Comparison of ENCODE assay signal across 9 cellular contexts in genomic region chr1:89407768-89408167, GRCh38. TPM values are rescaled to one million over a fixed set of nuclear protein-coding genes. Genes with fewer than 3 reads are reported as not detected.
DNase-seq lines count a peak whose midpoint lies in the region; ATAC-seq and TF ChIP-seq lines count a peak whose summit lies in the region.
"Not testable (repeated sequence)": the region's sequence is repeated elsewhere in the genome, so short reads cannot be mapped to it uniquely, and the experiment has no call there.
"Had no signal": no experiment of that assay in that cellular context is flagged by ENCODE, and none has a peak within 500 bp of the region (broad histone marks: within the 10 kb centered on the region; RNA-seq: fewer than 3 reads in every experiment).

No MANE protein-coding gene starts in this region.

- H2BK15ac ChIP-seq in mesenchymal stem cell (ENCODE audit: low read depth, poor library complexity, severe bottlenecking): not testable (repeated sequence)

- peaks cover 27% of the 10 kb centered on the region for H3K4me1 Mint-ChIP-seq in CD8-positive, alpha-beta T cell (ENCODE audit: low read depth)
- peaks cover 26% of the 10 kb centered on the region for H3K4me1 Mint-ChIP-seq in activated T-helper 17 cell treated with anti-CD3 and anti-CD28 coated beads, Interleukin-2, amount 50 U/mL, for 72 hours

- H3K4me1 ChIP-seq in CD8-positive, alpha-beta T cell (ENCODE audit: insufficient read depth, low read length): peaks cover 15% of the 10 kb centered on the region
- not testable (repeated sequence) for H3K4me1 ChIP-seq in SK-N-SH (ENCODE audit: control insufficient read depth in 1 of 2, insufficient read depth in 2 of 2, low read depth in 1 of 2, low read length in 1 of 2); mesenchymal stem cell (ENCODE audit: control insufficient read depth, insufficient read depth, low read depth, low read length); vagina
- peaks cover 34% of the 10 kb centered on the region for H3K4me1 ChIP-seq in cardiac muscle cell (ENCODE audit: low read depth)

- peak overlapping the region; percentile 24 for H3K4me3 ChIP-seq in CD8-positive, alpha-beta T cell (ENCODE audit: low read depth, low read length)
- not testable (repeated sequence) for H3K4me3 ChIP-seq in SK-N-SH (ENCODE audit: low read depth in 2 of 2, low read length in 1 of 2); cardiac muscle cell
- peak overlapping the region; percentile 67 for H3K4me3 ChIP-seq in coronary artery
- H3K4me3 ChIP-seq in mesenchymal stem cell (ENCODE audit: insufficient read depth in 1 of 2, low read depth in 1 of 2, low read length in 2 of 2): peak overlapping the region in 1 of 2 experiments; percentile 70
- peak overlapping the region in 5 of 7 experiments; percentile 1 to 28 (median 18) for H3K4me3 ChIP-seq in skin epidermis
- H3K4me3 ChIP-seq in vagina: peak overlapping the region; percentile 33 to 34

- H4K91ac ChIP-seq in mesenchymal stem cell (ENCODE audit: low read length): not testable (repeated sequence)

- H3K79me1 ChIP-seq in mesenchymal stem cell (replicated peaks; ENCODE audit: low read length, poor library complexity, severe bottlenecking): not testable (repeated sequence)

- not testable (repeated sequence) for DNase-seq in CD8-positive, alpha-beta T cell; SK-N-SH; coronary artery (ENCODE audit: low spot score); cardiac muscle cell (ENCODE audit: low read depth in 1 of 2, low spot score in 1 of 2); mesenchymal stem cell; vagina (ENCODE audit: extremely low spot score in 2 of 2)

- peak overlapping the region; percentile 63 for H3K27ac Mint-ChIP-seq in CD8-positive, alpha-beta T cell
- H3K27ac Mint-ChIP-seq in activated T-helper 17 cell treated with anti-CD3 and anti-CD28 coated beads, Interleukin-2, amount 50 U/mL, for 72 hours: peak overlapping the region; percentile 11

- H4K20me1 ChIP-seq in SK-N-SH (ENCODE audit: insufficient read depth): not testable (repeated sequence)

- peak overlapping the region; percentile 85 for H3K4me3 Mint-ChIP-seq in CD8-positive, alpha-beta T cell
- H3K4me3 Mint-ChIP-seq in activated T-helper 17 cell treated with anti-CD3 and anti-CD28 coated beads, Interleukin-2, amount 50 U/mL, for 72 hours: peak overlapping the region; percentile 75

- not testable (repeated sequence) for H3K18ac ChIP-seq in mesenchymal stem cell (ENCODE audit: low read depth in 1 of 2, low read length in 2 of 2)

- not testable (repeated sequence) for ATAC-seq in CD8-positive, alpha-beta T cell
- ATAC-seq in activated T-helper 17 cell treated with anti-CD3 and anti-CD28 coated beads, Interleukin-2, amount 50 U/mL, for 72 hours (replicated peaks): peak; percentile 21

- H3K4ac ChIP-seq in mesenchymal stem cell (ENCODE audit: low read depth in 1 of 2, low read length in 2 of 2): not testable (repeated sequence)

- not testable (repeated sequence) for H2BK120ac ChIP-seq in mesenchymal stem cell (ENCODE audit: low read depth, low read length)

- H3K36me3 Mint-ChIP-seq in CD8-positive, alpha-beta T cell; activated T-helper 17 cell treated with anti-CD3 and anti-CD28 coated beads, Interleukin-2, amount 50 U/mL, for 72 hours (ENCODE audit: low read depth): not testable (repeated sequence)

- not testable (repeated sequence) for TF ChIP-seq CTCF in CD8-positive, alpha-beta T cell (IDR thresholded peaks at IDR 0.05); SK-N-SH (IDR thresholded peaks at IDR 0.05); coronary artery (IDR thresholded peaks at IDR 0.05); cardiac muscle cell (IDR thresholded peaks at IDR 0.05; ENCODE audit: low read depth, low read length); vagina (IDR thresholded peaks at IDR 0.05)

- H3K9me2 ChIP-seq in SK-N-SH: not testable (repeated sequence)

- intact Hi-C loops in CD8-positive, alpha-beta T cell (cut with DNase I, micrococcal nuclease); vagina (cut with DNase I): not testable (repeated sequence)

- H2AK5ac ChIP-seq in mesenchymal stem cell (ENCODE audit: low read length, severe bottlenecking): not testable (repeated sequence)

- TF ChIP-seq RAD21 in SK-N-SH (IDR thresholded peaks at IDR 0.05; ENCODE audit: low read length): not testable (repeated sequence)

- H3K9ac ChIP-seq in SK-N-SH: not testable (repeated sequence)
- H3K9ac ChIP-seq in mesenchymal stem cell (ENCODE audit: low read length): peak overlapping the region; percentile 82

- WGBS in SK-N-SH (ENCODE audit: low lambda C conversion rate): 73% methylated on average over 2 of the region's 2 CpGs
- WGBS in mesenchymal stem cell: 86% methylated on average over 2 of the region's 2 CpGs

- H3F3A ChIP-seq in SK-N-SH (replicated peaks; ENCODE audit: insufficient read depth): not testable (repeated sequence)

- POLR2A ChIA-PET in CD8-positive, alpha-beta T cell (lab: Charles Lee); SK-N-SH (lab: Yijun Ruan, JAX): not testable (repeated sequence)

- not testable (repeated sequence) for H3K27ac ChIP-seq in CD8-positive, alpha-beta T cell (ENCODE audit: low read depth, low read length); SK-N-SH (ENCODE audit: low read depth in 2 of 2, low read length in 1 of 2); mesenchymal stem cell (ENCODE audit: low read length, poor library complexity, severe bottlenecking)
- H3K27ac ChIP-seq in coronary artery (peak overlapping the region; percentile 66 to 70), cardiac muscle cell (peak overlapping the region; percentile 72), skin epidermis (peak overlapping the region in 13 of 21 experiments; percentile 14 to 79 (median 52)), vagina (peak overlapping the region; percentile 53)

- H3K79me2 ChIP-seq in SK-N-SH (ENCODE audit: insufficient read depth): not testable (repeated sequence)

- H3K36me3 ChIP-seq in CD8-positive, alpha-beta T cell (ENCODE audit: insufficient read depth, low read length); SK-N-SH (replicated peaks in 1 of 2; ENCODE audit: control insufficient read depth in 1 of 2, insufficient read depth in 2 of 2, low read length in 1 of 2); cardiac muscle cell; mesenchymal stem cell (ENCODE audit: control insufficient read depth in 1 of 2, insufficient read depth in 2 of 2, low read depth in 1 of 2, low read length in 2 of 2); vagina: not testable (repeated sequence)

- not testable (repeated sequence) for TF ChIP-seq POLR2A in vagina (IDR thresholded peaks at IDR 0.05)

- not testable (repeated sequence) for H3K9me3 Mint-ChIP-seq in CD8-positive, alpha-beta T cell; activated T-helper 17 cell treated with anti-CD3 and anti-CD28 coated beads, Interleukin-2, amount 50 U/mL, for 72 hours

- not testable (repeated sequence) for H2BK5ac ChIP-seq in mesenchymal stem cell (ENCODE audit: low read depth, low read length, poor library complexity, severe bottlenecking)

- not testable (repeated sequence) for H3K27me3 ChIP-seq in CD8-positive, alpha-beta T cell (ENCODE audit: insufficient read depth, low read length); SK-N-SH (ENCODE audit: insufficient read depth); cardiac muscle cell; mesenchymal stem cell (ENCODE audit: control insufficient read depth in 1 of 2, insufficient read depth in 1 of 2, low read length in 2 of 2); vagina

- H4K8ac ChIP-seq in mesenchymal stem cell (ENCODE audit: low read length): not testable (repeated sequence)

- H3K27me3 Mint-ChIP-seq in CD8-positive, alpha-beta T cell (ENCODE audit: low read depth); activated T-helper 17 cell treated with anti-CD3 and anti-CD28 coated beads, Interleukin-2, amount 50 U/mL, for 72 hours: not testable (repeated sequence)

- H3K23ac ChIP-seq in mesenchymal stem cell (ENCODE audit: low read length in 2 of 2): not testable (repeated sequence)

- TF ChIP-seq EP300 in SK-N-SH (IDR thresholded peaks at IDR 0.05; ENCODE audit: borderline replicate concordance in 1 of 2, low read depth in 1 of 2, low read length in 1 of 2): not testable (repeated sequence)

- not testable (repeated sequence) for H3K9me3 ChIP-seq in CD8-positive, alpha-beta T cell (ENCODE audit: low read length); SK-N-SH; cardiac muscle cell (ENCODE audit: low read depth); mesenchymal stem cell (ENCODE audit: control insufficient read depth, low read length); vagina

- H3K4me2 ChIP-seq in SK-N-SH: peak overlapping the region; percentile 33; the same call in 1 of the 2 replicates
- not testable (repeated sequence) for H3K4me2 ChIP-seq in mesenchymal stem cell (ENCODE audit: low read length, poor library complexity, severe bottlenecking)

- H3K14ac ChIP-seq in mesenchymal stem cell (ENCODE audit: low read length in 2 of 2): not testable (repeated sequence)

- CTCF ChIA-PET in CD8-positive, alpha-beta T cell (lab: Charles Lee): not testable (repeated sequence)
- CTCF ChIA-PET in SK-N-SH (lab: Yijun Ruan, JAX): interaction anchor here (0.6 kb wide), 1 partner anchor 13 kb away, joined by 3 read pairs; no protein-coding TSS in a partner anchor

- not testable (repeated sequence) for H2BK12ac ChIP-seq in mesenchymal stem cell (ENCODE audit: low read length in 2 of 2)

- H2AFZ ChIP-seq in SK-N-SH (ENCODE audit: low read depth); mesenchymal stem cell (ENCODE audit: low read depth, low read length): not testable (repeated sequence)

RNA-seq across cellular contexts. Expression of gene GBP6, which starts 43.9 kb away (rescaled TPM):
- under 1 TPM; 0.14 to 0.22 TPM for total RNA-seq in CD8-positive, alpha-beta T cell
- not detected in 2 replicates for polyA plus RNA-seq in SK-N-SH (2012; rRNA removed)
- polyA plus RNA-seq in SK-N-SH (2012; cell fraction: cytosol; rRNA removed): not detected in 2 replicates
- polyA plus RNA-seq in SK-N-SH (2012; cell fraction: nucleus; rRNA removed): not detected in 2 replicates
- total RNA-seq in activated T-helper 17 cell treated with anti-CD3 and anti-CD28 coated beads, Interleukin-2, amount 50 U/mL, for 72 hours: under 1 TPM; 0.28 to 0.58 TPM
- 0.69 TPM in 1 of 2 replicates, not detected in the other for total RNA-seq in cardiac muscle cell
- polyA plus RNA-seq in cardiac muscle cell: not detected in 2 replicates
- polyA plus RNA-seq in mesenchymal stem cell (2013, experiment 1 of 2): 0.01 TPM
- 0.01 TPM for polyA plus RNA-seq in mesenchymal stem cell (2013, experiment 2 of 2)
- total RNA-seq in vagina: 23.1 TPM
- total RNA-seq: H9 had no signal

Comparison
In these comparisons a context has a peak if more than half of its experiments do, and no peak if none do; other contexts are left out.
1. RNA of gene GBP6, which starts 43.9 kb away (total RNA-seq): 23.1 TPM in vagina (single experiment); 0.69 TPM in cardiac muscle cell, 0.28 to 0.58 TPM in activated T-helper 17 cell treated with anti-CD3 and anti-CD28 coated beads, Interleukin-2, amount 50 U/mL, for 72 hours and 0.14 to 0.22 TPM in CD8-positive, alpha-beta T cell; every median in the first group is over 10 times any median in the second.